Comparison of ENCODE assay signal across 1 cellular context in the genomic region with DNA sequence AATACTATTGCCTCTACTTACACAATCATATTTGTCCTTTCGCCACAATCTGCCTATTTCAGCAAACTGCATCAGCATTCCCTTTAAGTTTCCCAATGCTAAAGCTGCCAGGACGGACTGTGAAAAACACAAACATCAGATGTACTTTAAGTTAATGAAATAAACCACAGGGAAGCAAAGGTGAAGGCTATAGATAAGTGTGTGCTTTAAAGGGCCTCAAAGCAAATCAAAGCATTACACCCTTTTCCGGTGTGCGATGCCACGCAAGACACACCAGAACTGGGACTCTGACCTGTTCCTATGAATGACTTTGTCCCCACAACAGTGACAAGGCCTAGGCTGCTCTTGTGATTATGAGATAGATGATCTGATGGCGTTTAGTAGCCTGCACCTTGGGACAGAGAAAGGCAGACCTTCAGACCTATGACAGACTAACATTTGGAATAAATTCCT.
TF ChIP-seq lines count a peak whose summit lies in the region.

No MANE protein-coding gene starts in this region.

TF ChIP-seq in HepG2, 621 proteins besides CTCF, POLR2A, EP300 and RAD21 (continued from another document and continues in another):
- TF ChIP-seq ZNF639 (CRISPR knock-in tag; conservative IDR thresholded peaks at IDR 0.05) (no peak), ZNF282 (IDR thresholded peaks at IDR 0.05; ENCODE audit: partially characterized antibody) (no peak), NFIC (IDR thresholded peaks at IDR 0.05; ENCODE audit: low read length) (peak; percentile 94), RELA (CRISPR knock-in tag; IDR thresholded peaks at IDR 0.05) (no peak), SP2 (CRISPR knock-in tag; IDR thresholded peaks at IDR 0.05) (no peak), CREB3 (CRISPR knock-in tag; IDR thresholded peaks at IDR 0.05) (no peak), ETV6 (CRISPR knock-in tag; conservative IDR thresholded peaks at IDR 0.05) (0 out of 2 replicates have a peak, but pooled peaks have one; percentile 56), ZNF121 (CRISPR knock-in tag; IDR thresholded peaks at IDR 0.05) (no peak), ZNF775 (CRISPR knock-in tag; IDR thresholded peaks at IDR 0.05; ENCODE audit: borderline replicate concordance) (no peak), NFIB (CRISPR knock-in tag; IDR thresholded peaks at IDR 0.05; ENCODE audit: borderline replicate concordance) (no peak), YY1 (IDR thresholded peaks at IDR 0.05; ENCODE audit: insufficient read depth, insufficient replicate concordance, low read depth, low read length) (no peak), PPARG (CRISPR knock-in tag; conservative IDR thresholded peaks at IDR 0.05) (peak; percentile 93), SATB2 (CRISPR knock-in tag; IDR thresholded peaks at IDR 0.05) (no peak), PHF21A (CRISPR knock-in tag; IDR thresholded peaks at IDR 0.05) (peak; percentile 98), TRIM24 (CRISPR knock-in tag; IDR thresholded peaks at IDR 0.05) (peak; percentile 91), CENPT (CRISPR knock-in tag; IDR thresholded peaks at IDR 0.05; ENCODE audit: low read depth) (no peak), HCFC1 (IDR thresholded peaks at IDR 0.05; ENCODE audit: low read depth, low read length) (no peak), ZNF619 (CRISPR knock-in tag; IDR thresholded peaks at IDR 0.05) (no peak), FOXA1 (IDR thresholded peaks at IDR 0.05) (no peak), FOXA1 (CRISPR knock-in tag; IDR thresholded peaks at IDR 0.05) (peak; percentile 82), HNRNPUL1 (IDR thresholded peaks at IDR 0.05; ENCODE audit: low read depth, low read length) (no peak), ZNF264 (CRISPR knock-in tag; IDR thresholded peaks at IDR 0.05) (peak; percentile 70), ZNF556 (CRISPR knock-in tag; IDR thresholded peaks at IDR 0.05; ENCODE audit: borderline replicate concordance) (peak; percentile 81; the same call in 1 of the 2 replicates), TBP (CRISPR knock-in tag; IDR thresholded peaks at IDR 0.05) (no peak), RBM39 (IDR thresholded peaks at IDR 0.05; ENCODE audit: low read depth, low read length, poor library complexity, severe bottlenecking) (no peak), MEF2D (CRISPR knock-in tag; IDR thresholded peaks at IDR 0.05) (peak; percentile 91), FOXJ3 (CRISPR knock-in tag; IDR thresholded peaks at IDR 0.05; ENCODE audit: borderline replicate concordance) (peak; percentile 95), THYN1 (CRISPR knock-in tag; IDR thresholded peaks at IDR 0.05; ENCODE audit: borderline replicate concordance, low read depth) (no peak), GPBP1L1 (CRISPR knock-in tag; IDR thresholded peaks at IDR 0.05) (no peak), MTERF4 (CRISPR knock-in tag; IDR thresholded peaks at IDR 0.05) (no peak), ISX (CRISPR knock-in tag; conservative IDR thresholded peaks at IDR 0.05) (no peak), ZNF326 (CRISPR knock-in tag; IDR thresholded peaks at IDR 0.05; ENCODE audit: borderline replicate concordance) (no peak), ZNF709 (CRISPR knock-in tag; IDR thresholded peaks at IDR 0.05) (peak; percentile 72; the same call in 1 of the 2 replicates), FOSL2 (CRISPR knock-in tag; IDR thresholded peaks at IDR 0.05) (peak; percentile 88), PRDM4 (CRISPR knock-in tag; IDR thresholded peaks at IDR 0.05; ENCODE audit: borderline replicate concordance) (no peak), HNRNPK (IDR thresholded peaks at IDR 0.05; ENCODE audit: low read depth, low read length, poor library complexity, severe bottlenecking) (no peak), TIGD3 (CRISPR knock-in tag; IDR thresholded peaks at IDR 0.05; ENCODE audit: borderline replicate concordance) (no peak), FOXK1 (CRISPR knock-in tag; IDR thresholded peaks at IDR 0.05; ENCODE audit: borderline replicate concordance, low read depth) (peak; percentile 88; the same call in 1 of the 2 replicates), ZNF773 (CRISPR knock-in tag; IDR thresholded peaks at IDR 0.05; ENCODE audit: borderline replicate concordance) (no peak), NR2F6 (IDR thresholded peaks at IDR 0.05) (peak; percentile 99), NR2F6 (CRISPR knock-in tag; IDR thresholded peaks at IDR 0.05) (peak; percentile 98), GABPB1 (CRISPR knock-in tag; IDR thresholded peaks at IDR 0.05) (peak; percentile 53; the same call in 1 of the 2 replicates), LCORL (IDR thresholded peaks at IDR 0.05) (no peak), LCORL (CRISPR knock-in tag; IDR thresholded peaks at IDR 0.05) (peak; percentile 84)
- TF ChIP-seq, protein P1, sequence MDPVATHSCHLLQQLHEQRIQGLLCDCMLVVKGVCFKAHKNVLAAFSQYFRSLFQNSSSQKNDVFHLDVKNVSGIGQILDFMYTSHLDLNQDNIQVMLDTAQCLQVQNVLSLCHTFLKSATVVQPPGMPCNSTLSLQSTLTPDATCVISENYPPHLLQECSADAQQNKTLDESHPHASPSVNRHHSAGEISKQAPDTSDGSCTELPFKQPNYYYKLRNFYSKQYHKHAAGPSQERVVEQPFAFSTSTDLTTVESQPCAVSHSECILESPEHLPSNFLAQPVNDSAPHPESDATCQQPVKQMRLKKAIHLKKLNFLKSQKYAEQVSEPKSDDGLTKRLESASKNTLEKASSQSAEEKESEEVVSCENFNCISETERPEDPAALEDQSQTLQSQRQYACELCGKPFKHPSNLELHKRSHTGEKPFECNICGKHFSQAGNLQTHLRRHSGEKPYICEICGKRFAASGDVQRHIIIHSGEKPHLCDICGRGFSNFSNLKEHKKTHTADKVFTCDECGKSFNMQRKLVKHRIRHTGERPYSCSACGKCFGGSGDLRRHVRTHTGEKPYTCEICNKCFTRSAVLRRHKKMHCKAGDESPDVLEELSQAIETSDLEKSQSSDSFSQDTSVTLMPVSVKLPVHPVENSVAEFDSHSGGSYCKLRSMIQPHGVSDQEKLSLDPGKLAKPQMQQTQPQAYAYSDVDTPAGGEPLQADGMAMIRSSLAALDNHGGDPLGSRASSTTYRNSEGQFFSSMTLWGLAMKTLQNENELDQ (CRISPR knock-in tag; IDR thresholded peaks at IDR 0.05; ENCODE audit: borderline replicate concordance) = no peak
- TF ChIP-seq, protein P2, sequence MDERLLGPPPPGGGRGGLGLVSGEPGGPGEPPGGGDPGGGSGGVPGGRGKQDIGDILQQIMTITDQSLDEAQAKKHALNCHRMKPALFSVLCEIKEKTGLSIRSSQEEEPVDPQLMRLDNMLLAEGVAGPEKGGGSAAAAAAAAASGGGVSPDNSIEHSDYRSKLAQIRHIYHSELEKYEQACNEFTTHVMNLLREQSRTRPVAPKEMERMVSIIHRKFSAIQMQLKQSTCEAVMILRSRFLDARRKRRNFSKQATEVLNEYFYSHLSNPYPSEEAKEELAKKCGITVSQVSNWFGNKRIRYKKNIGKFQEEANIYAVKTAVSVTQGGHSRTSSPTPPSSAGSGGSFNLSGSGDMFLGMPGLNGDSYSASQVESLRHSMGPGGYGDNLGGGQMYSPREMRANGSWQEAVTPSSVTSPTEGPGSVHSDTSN (CRISPR knock-in tag; IDR thresholded peaks at IDR 0.05) = no peak
- TF ChIP-seq, protein P3, sequence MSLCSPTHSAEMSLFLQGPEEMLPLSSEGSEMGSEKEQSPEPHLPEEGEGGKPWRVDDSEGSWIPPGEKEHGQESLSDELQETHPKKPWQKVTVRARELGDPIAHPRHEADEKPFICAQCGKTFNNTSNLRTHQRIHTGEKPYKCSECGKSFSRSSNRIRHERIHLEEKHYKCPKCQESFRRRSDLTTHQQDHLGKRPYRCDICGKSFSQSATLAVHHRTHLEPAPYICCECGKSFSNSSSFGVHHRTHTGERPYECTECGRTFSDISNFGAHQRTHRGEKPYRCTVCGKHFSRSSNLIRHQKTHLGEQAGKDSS (CRISPR knock-in tag; IDR thresholded peaks at IDR 0.05; ENCODE audit: borderline replicate concordance, low read depth) = 0 out of 2 replicates have a peak, but pooled peaks have one; percentile 38
- TF ChIP-seq, protein P4, sequence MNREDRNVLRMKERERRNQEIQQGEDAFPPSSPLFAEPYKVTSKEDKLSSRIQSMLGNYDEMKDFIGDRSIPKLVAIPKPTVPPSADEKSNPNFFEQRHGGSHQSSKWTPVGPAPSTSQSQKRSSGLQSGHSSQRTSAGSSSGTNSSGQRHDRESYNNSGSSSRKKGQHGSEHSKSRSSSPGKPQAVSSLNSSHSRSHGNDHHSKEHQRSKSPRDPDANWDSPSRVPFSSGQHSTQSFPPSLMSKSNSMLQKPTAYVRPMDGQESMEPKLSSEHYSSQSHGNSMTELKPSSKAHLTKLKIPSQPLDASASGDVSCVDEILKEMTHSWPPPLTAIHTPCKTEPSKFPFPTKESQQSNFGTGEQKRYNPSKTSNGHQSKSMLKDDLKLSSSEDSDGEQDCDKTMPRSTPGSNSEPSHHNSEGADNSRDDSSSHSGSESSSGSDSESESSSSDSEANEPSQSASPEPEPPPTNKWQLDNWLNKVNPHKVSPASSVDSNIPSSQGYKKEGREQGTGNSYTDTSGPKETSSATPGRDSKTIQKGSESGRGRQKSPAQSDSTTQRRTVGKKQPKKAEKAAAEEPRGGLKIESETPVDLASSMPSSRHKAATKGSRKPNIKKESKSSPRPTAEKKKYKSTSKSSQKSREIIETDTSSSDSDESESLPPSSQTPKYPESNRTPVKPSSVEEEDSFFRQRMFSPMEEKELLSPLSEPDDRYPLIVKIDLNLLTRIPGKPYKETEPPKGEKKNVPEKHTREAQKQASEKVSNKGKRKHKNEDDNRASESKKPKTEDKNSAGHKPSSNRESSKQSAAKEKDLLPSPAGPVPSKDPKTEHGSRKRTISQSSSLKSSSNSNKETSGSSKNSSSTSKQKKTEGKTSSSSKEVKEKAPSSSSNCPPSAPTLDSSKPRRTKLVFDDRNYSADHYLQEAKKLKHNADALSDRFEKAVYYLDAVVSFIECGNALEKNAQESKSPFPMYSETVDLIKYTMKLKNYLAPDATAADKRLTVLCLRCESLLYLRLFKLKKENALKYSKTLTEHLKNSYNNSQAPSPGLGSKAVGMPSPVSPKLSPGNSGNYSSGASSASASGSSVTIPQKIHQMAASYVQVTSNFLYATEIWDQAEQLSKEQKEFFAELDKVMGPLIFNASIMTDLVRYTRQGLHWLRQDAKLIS (CRISPR knock-in tag; IDR thresholded peaks at IDR 0.05) = 0 out of 2 replicates have a peak, but pooled peaks have one; percentile 45
